18 cellular contexts compared by ENCODE assay signal in the genomic region with DNA sequence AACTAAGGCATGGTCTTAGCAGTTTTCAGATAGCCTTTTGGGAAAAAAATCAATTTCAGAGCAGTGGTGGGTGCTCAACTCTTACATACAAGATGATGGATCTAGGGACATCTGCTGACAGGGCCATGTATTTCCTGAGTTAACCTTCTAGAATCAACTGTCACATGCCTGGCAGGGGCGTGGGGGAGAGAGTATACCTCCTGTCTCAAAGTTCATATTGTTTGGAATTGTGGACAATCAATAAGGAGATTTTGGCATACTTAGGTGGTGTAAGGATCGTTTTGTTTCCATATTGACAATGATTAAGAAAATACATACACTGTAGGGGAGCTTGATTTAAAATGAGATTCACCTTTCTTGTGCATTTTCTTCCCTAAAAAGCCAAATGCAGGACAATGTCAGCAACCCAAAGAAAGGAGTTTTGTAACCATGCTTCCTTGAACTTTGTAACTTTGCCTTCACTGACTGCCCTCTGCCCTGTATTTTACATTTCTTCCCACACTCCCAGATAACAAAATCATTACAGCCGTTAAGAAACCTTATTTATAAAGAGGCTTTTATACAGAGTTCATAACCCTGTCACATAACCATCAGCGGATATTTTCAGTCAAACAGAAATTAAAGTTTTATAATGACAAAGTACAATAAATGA.
DNase-seq lines count a peak whose midpoint lies in the region; ATAC-seq and TF ChIP-seq lines count a peak whose summit lies in the region.
"Had no signal": no experiment of that assay in that cellular context is flagged by ENCODE, and none has a peak within 500 bp of the region (broad histone marks: within the 10 kb centered on the region; RNA-seq: fewer than 3 reads in every experiment).

No MANE protein-coding gene starts in this region.

- H3K4me1 ChIP-seq in ascending aorta (peaks cover 8 to 39% of the 10 kb centered on the region in 2 donors), subcutaneous abdominal adipose tissue (ENCODE audit: control insufficient read depth in 5 of 5, insufficient read depth in 5 of 5, low read length in 5 of 5) (peaks cover 4 to 34% (median 26%) of the 10 kb centered on the region in 5 donors), SJCRH30 (no peaks in the 10 kb centered on the region)
- H3K4me1 ChIP-seq: BLaER1 had no signal

- no peaks in the 10 kb centered on the region for H3K36me3 ChIP-seq in ascending aorta
- peaks cover 0 to 2% (median 0%) of the 10 kb centered on the region in 5 donors for H3K36me3 ChIP-seq in subcutaneous abdominal adipose tissue (ENCODE audit: control insufficient read depth in 5 of 5, insufficient read depth in 5 of 5, low read length in 5 of 5)
- no peaks in the 10 kb centered on the region for H3K36me3 ChIP-seq in SJCRH30
- H3K36me3 ChIP-seq: BLaER1 had no signal

- H3K4me3 Mint-ChIP-seq in nephron = no peak overlapping the region
- H3K4me3 Mint-ChIP-seq: CD4-positive, alpha-beta memory T cell had no signal

- peaks cover 16% of the 10 kb centered on the region for H3K4me1 Mint-ChIP-seq in nephron
- H3K4me1 Mint-ChIP-seq: CD4-positive, alpha-beta memory T cell had no signal

- H3K9me3 ChIP-seq in ascending aorta = no peaks in the 10 kb centered on the region
- no peaks in the 10 kb centered on the region for H3K9me3 ChIP-seq in subcutaneous abdominal adipose tissue (ENCODE audit: control insufficient read depth in 5 of 5, low read length in 5 of 5)
- H3K9me3 ChIP-seq in SJCRH30 (replicated peaks) = no peaks in the 10 kb centered on the region
- H3K9me3 ChIP-seq: A549, BLaER1 had no signal

- H3K27me3 ChIP-seq in ascending aorta = no peaks in the 10 kb centered on the region
- H3K27me3 ChIP-seq in subcutaneous abdominal adipose tissue (ENCODE audit: control insufficient read depth in 5 of 5, insufficient read depth in 4 of 5, low read length in 5 of 5) = no peaks in the 10 kb centered on the region
- no peaks in the 10 kb centered on the region for H3K27me3 ChIP-seq in SJCRH30
- H3K27me3 ChIP-seq: BLaER1 had no signal

- ATAC-seq in left lobe of liver (peak; percentile 77), GM18517 (IDR thresholded peaks at IDR 0.05; ENCODE audit: unreplicated experiment) (no peak)
- ATAC-seq: A549, GM12878, Right ventricle myocardium inferior had no signal

- no peak for TF ChIP-seq CTCF in ascending aorta (IDR thresholded peaks at IDR 0.05)
- TF ChIP-seq CTCF in nephron (IDR thresholded peaks at IDR 0.05; ENCODE audit: unreplicated experiment in 3 of 3) = no peak

- H3K27ac ChIP-seq in ascending aorta = peak overlapping the region; percentile 77 to 91
- H3K27ac ChIP-seq in subcutaneous abdominal adipose tissue (ENCODE audit: low read depth, low read length) = peak overlapping the region; percentile 52
- H3K27ac ChIP-seq in SJCRH30 = no peak overlapping the region
- H3K27ac ChIP-seq: A549, BLaER1 had no signal

- no peaks in the 10 kb centered on the region for H3K9me3 Mint-ChIP-seq in nephron
- H3K9me3 Mint-ChIP-seq: CD4-positive, alpha-beta memory T cell had no signal

- H3K4me3 ChIP-seq in ascending aorta = no peak overlapping the region
- no peak overlapping the region for H3K4me3 ChIP-seq in subcutaneous abdominal adipose tissue (ENCODE audit: low read depth in 1 of 5, low read length in 5 of 5)
- no peak overlapping the region for H3K4me3 ChIP-seq in SJCRH30
- H3K4me3 ChIP-seq: A549, BLaER1, GM12878 had no signal

- DNase-seq in ascending aorta (ENCODE audit: low spot score in 2 of 2) = no peak
- DNase-seq in left lobe of liver (ENCODE audit: low spot score) = no peak
- no peak for DNase-seq in stimulated activated CD4-positive, alpha-beta T cell treated with anti-CD3 and anti-CD28 coated beads, Interleukin-2, amount 100 ng/mL, for 24 hours
- DNase-seq in SJCRH30 = no peak
- no peak for DNase-seq in activated CD4-positive, alpha-beta T cell treated with anti-CD3 and anti-CD28 coated beads for 48 hours
- DNase-seq: CD4-positive, alpha-beta memory T cell; DMS53; EL; KBM-7; NCI-H1105 treated with DMSO at 0.1 percent for 48 hours; NCI-H1694 treated with DMSO at 0.1 percent for 48 hours had no signal

- no peaks in the 10 kb centered on the region for H3K27me3 Mint-ChIP-seq in nephron (ENCODE audit: low read depth)

- H3K36me3 Mint-ChIP-seq in nephron (ENCODE audit: low read depth) = peaks cover 23% of the 10 kb centered on the region
- H3K36me3 Mint-ChIP-seq: CD4-positive, alpha-beta memory T cell had no signal

- H3K9ac ChIP-seq in subcutaneous abdominal adipose tissue (ENCODE audit: low read length in 5 of 5) = peak overlapping the region in 1 of 5 donors; percentile 37
- H3K9ac ChIP-seq: BLaER1 had no signal

- intact Hi-C loops in ascending aorta (cut with DNase I) = loop anchor here (5.0 kb wide), 1 partner anchor 39 kb away; no protein-coding TSS in a partner anchor

- H3K27ac Mint-ChIP-seq in nephron = peak overlapping the region; percentile 21 to 57 (median 35)
- H3K27ac Mint-ChIP-seq: CD4-positive, alpha-beta memory T cell had no signal
